5 cellular contexts compared by ENCODE assay signal in genomic region chr10:38350645-38351044, GRCh38.
DNase-seq lines count a peak whose midpoint lies in the region; ATAC-seq, FAIRE-seq and TF ChIP-seq lines count a peak whose summit lies in the region.
"Not testable (repeated sequence)": the region's sequence is repeated elsewhere in the genome, so short reads cannot be mapped to it uniquely, and the experiment has no call there.

No MANE protein-coding gene starts in this region.

- not testable (repeated sequence) for H3K36me3 ChIP-seq in thoracic aorta

- not testable (repeated sequence) for H3K4me1 ChIP-seq in A549
- peaks cover 0 to 11% of the 10 kb centered on the region in 2 donors for H3K4me1 ChIP-seq in thoracic aorta (ENCODE audit: control insufficient read depth in 1 of 2, low read depth in 2 of 2)

- not testable (repeated sequence) for TF ChIP-seq POLR2A in A549 (IDR thresholded peaks at IDR 0.05; ENCODE audit: low read length)

- not testable (repeated sequence) for ATAC-seq in A549; thoracic aorta (ENCODE audit: insufficient number of reproducible peaks, low FRiP score, low read depth)
- ATAC-seq in esophagus mucosa (peak; percentile 82), left lobe of liver (peak; percentile 70)

- H3K27ac ChIP-seq in A549, result not testable (repeated sequence)
- peak overlapping the region; percentile 19 for H3K27ac ChIP-seq in cingulate gyrus (ENCODE audit: low read depth, low read length)
- H3K27ac ChIP-seq in thoracic aorta, result peak overlapping the region; percentile 17 to 59

- DNase-seq in A549 (ENCODE audit: low read depth in 1 of 2, low spot score in 1 of 2); left lobe of liver (ENCODE audit: low spot score); thoracic aorta (ENCODE audit: low spot score): not testable (repeated sequence)

- WGBS in A549 (ENCODE audit: missing lambda C conversion rate), result 80% methylated on average over 1 of the region's 1 CpG

- CTCF ChIA-PET in A549 (lab: Yijun Ruan, JAX), result not testable (repeated sequence)

- TF ChIP-seq CTCF in A549 (IDR thresholded peaks at IDR 0.05); thoracic aorta (IDR thresholded peaks at IDR 0.05): not testable (repeated sequence)

- not testable (repeated sequence) for TF ChIP-seq EP300 in A549 (IDR thresholded peaks at IDR 0.05)

- TF ChIP-seq RAD21 in A549 (conservative IDR thresholded peaks at IDR 0.05 in 1 of 2, IDR thresholded peaks at IDR 0.05 in 1 of 2), result not testable (repeated sequence)

- POLR2A ChIA-PET in A549 (lab: Yijun Ruan, JAX), result not testable (repeated sequence)

- H3K4me2 ChIP-seq in A549, result not testable (repeated sequence)

- not testable (repeated sequence) for H3K27me3 ChIP-seq in thoracic aorta (replicated peaks; ENCODE audit: insufficient read depth)

- not testable (repeated sequence) for H3K4me3 ChIP-seq in A549, thoracic aorta

- H3K9me3 ChIP-seq in A549, thoracic aorta: not testable (repeated sequence)

- peak; percentile 49 for FAIRE-seq in A549 (lab: Jason Lieb, UNC)
